ENCODE assay signal across 21 cellular contexts in the genomic region with DNA sequence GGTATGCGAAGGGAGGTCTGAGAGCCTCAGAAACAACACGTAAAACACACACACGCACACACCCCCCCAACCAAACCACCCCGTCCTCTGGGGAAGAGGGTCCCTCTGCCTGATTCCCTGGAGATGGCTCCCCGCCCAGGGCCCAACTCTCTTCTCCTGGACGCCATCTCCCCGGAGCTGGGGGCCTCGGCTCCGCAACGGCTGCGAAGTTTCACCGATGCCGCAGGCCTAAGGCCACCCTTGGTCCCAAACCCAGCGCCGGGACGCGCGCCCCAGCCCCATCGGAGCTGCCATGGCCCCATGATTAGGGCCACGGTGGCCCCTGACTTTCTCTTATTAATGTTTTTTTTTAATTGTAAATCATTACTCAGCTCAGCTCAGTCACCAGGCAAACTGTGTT.
DNase-seq lines count a peak whose midpoint lies in the region; ATAC-seq, FAIRE-seq and TF ChIP-seq lines count a peak whose summit lies in the region.
"Had no signal": no experiment of that assay in that cellular context is flagged by ENCODE, and none has a peak within 500 bp of the region (broad histone marks: within the 10 kb centered on the region; RNA-seq: fewer than 3 reads in every experiment).

No MANE protein-coding gene starts in this region.

- H3K27ac ChIP-seq in HUES48 (ENCODE audit: low read depth, low read length) = no peak overlapping the region
- no peak overlapping the region for H3K27ac ChIP-seq in endothelial cell of umbilical vein (ENCODE audit: insufficient read depth, low read depth, low read length)
- no peak overlapping the region for H3K27ac ChIP-seq in Karpas-422 (ENCODE audit: low read length)
- H3K27ac ChIP-seq: RWPE1, uterus had no signal

- H3K4me1 Mint-ChIP-seq in naive B cell = peaks cover 0 to 14% (median 4%) of the 10 kb centered on the region in 3 donors
- H3K4me1 Mint-ChIP-seq in HFFc6 (ENCODE audit: low read depth) = no peaks in the 10 kb centered on the region
- H3K4me1 Mint-ChIP-seq: memory B cell had no signal

- no TSS peak for BruUV-seq in endothelial cell of umbilical vein (replicated peaks; lab: Mats Ljungman, UMichigan)

- TF ChIP-seq POLR2A in endothelial cell of umbilical vein (IDR thresholded peaks at IDR 0.05; ENCODE audit: low read depth, low read length) = no peak

- H4K20me1 ChIP-seq in endothelial cell of umbilical vein (replicated peaks; ENCODE audit: control insufficient read depth, extremely low read depth, insufficient read depth, low read length) = no peaks in the 10 kb centered on the region
- H4K20me1 ChIP-seq in Karpas-422 (ENCODE audit: insufficient read depth, low read depth, low read length) = no peaks in the 10 kb centered on the region

- H2AFZ ChIP-seq in endothelial cell of umbilical vein (ENCODE audit: low read depth, low read length) = no peak overlapping the region
- no peak overlapping the region for H2AFZ ChIP-seq in Karpas-422 (ENCODE audit: low read length)

- H3K9me3 ChIP-seq in HUES48 (ENCODE audit: control insufficient read depth, insufficient read depth, low read length) (no peaks in the 10 kb centered on the region), endothelial cell of umbilical vein (replicated peaks; ENCODE audit: control insufficient read depth, insufficient read depth, low read length) (no peaks in the 10 kb centered on the region), Karpas-422 (ENCODE audit: low read length) (no peaks in the 10 kb centered on the region)
- H3K9me3 ChIP-seq: uterus had no signal

- H3K79me2 ChIP-seq in endothelial cell of umbilical vein (ENCODE audit: control insufficient read depth, insufficient read depth, low read length) = no peaks in the 10 kb centered on the region
- H3K79me2 ChIP-seq in Karpas-422 (ENCODE audit: low read length) = no peaks in the 10 kb centered on the region

- peak; percentile 55 for DNase-seq in ELF-1 (ENCODE audit: low read depth, low spot score)
- DNase-seq in endothelial cell of umbilical vein (ENCODE audit: low read depth, low spot score) = no peak
- no peak for DNase-seq in naive B cell
- no peak for DNase-seq in GM19238 (ENCODE audit: insufficient read length, low spot score)
- no peak for DNase-seq in Karpas-422
- DNase-seq in NCI-H510A treated with DMSO at 0.1 percent for 48 hours (lab: John Stamatoyannopoulos, UW) = no peak
- DNase-seq in HFFc6 = no peak
- DNase-seq: activated CD4-positive, alpha-beta T cell treated with anti-CD3 and anti-CD28 coated beads, Interleukin-2, amount 10 ng/mL, durations not matched to agents 7 days and 5 days; activated effector memory CD4-positive, alpha-beta T cell treated with Interleukin-2 at 50 U/mL for 16 hours; DMS 273 treated with DMSO at 0.1 percent for 48 hours; GF-D8; NCI-H1694; NCI-H446 treated with DMSO at 0.1 percent for 48 hours; stimulated activated CD4-positive, alpha-beta T cell treated with anti-CD3 and anti-CD28 coated beads, Interleukin-4, amount 100 ng/mL, for 4 hours; uterus had no signal

- TF ChIP-seq CTCF in endothelial cell of umbilical vein (IDR thresholded peaks at IDR 0.05; ENCODE audit: extremely low read depth in 1 of 2, insufficient read depth in 1 of 2, low read depth in 1 of 2, low read length in 2 of 2) (no peak), HFFc6 (IDR thresholded peaks at IDR 0.05) (no peak)

- H3K27me3 ChIP-seq in HUES48 (ENCODE audit: control insufficient read depth, insufficient read depth, low read length) (peaks cover 90% of the 10 kb centered on the region), endothelial cell of umbilical vein (ENCODE audit: control insufficient read depth in 2 of 2, insufficient read depth in 2 of 2, low read length in 2 of 2) (peaks cover 32 to 48% of the 10 kb centered on the region in 2 experiments), Karpas-422 (ENCODE audit: low read length) (no peaks in the 10 kb centered on the region)

- H3K27me3 Mint-ChIP-seq in naive B cell (peaks cover 42 to 53% (median 51%) of the 10 kb centered on the region in 3 donors), HFFc6 (ENCODE audit: insufficient read depth) (peaks cover 34% of the 10 kb centered on the region)

- dilution Hi-C loops in endothelial cell of umbilical vein (cut with MboI; ENCODE audit: extremely low pct_ligation_motif_present, low sequenced_read_pairs) = no loop called here

- FAIRE-seq in endothelial cell of umbilical vein (lab: Jason Lieb, UNC) = no peak
- FAIRE-seq: GM12878, K562, kidney had no signal

- H3K4me3 ChIP-seq in HUES48 (ENCODE audit: low read depth, low read length) (peak overlapping the region; percentile 53), endothelial cell of umbilical vein (replicated peaks in 1 of 3; ENCODE audit: insufficient read depth in 1 of 3, low read depth in 1 of 3, low read length in 3 of 3) (no peak overlapping the region), Karpas-422 (ENCODE audit: low read length) (no peak overlapping the region)
- H3K4me3 ChIP-seq: GM12878, K562, uterus had no signal

- H3K27ac Mint-ChIP-seq in naive B cell = no peak overlapping the region
- H3K27ac Mint-ChIP-seq in HFFc6 = no peak overlapping the region
- H3K27ac Mint-ChIP-seq: activated CD4-positive, alpha-beta T cell treated with anti-CD3 and anti-CD28 coated beads, Interleukin-2, amount 10 ng/mL, durations not matched to agents 7 days and 5 days; memory B cell had no signal

- H3K4me2 ChIP-seq in endothelial cell of umbilical vein (ENCODE audit: insufficient read depth, low read length) = peak overlapping the region; percentile 2
- H3K4me2 ChIP-seq in Karpas-422 (ENCODE audit: low read depth, low read length, poor library complexity, severe bottlenecking) = no peak overlapping the region

- H3K4me1 ChIP-seq in HUES48 (ENCODE audit: control insufficient read depth, insufficient read depth, low read length) (peaks cover 33% of the 10 kb centered on the region), endothelial cell of umbilical vein (ENCODE audit: control insufficient read depth, extremely low read depth, insufficient read depth, low read length) (peaks cover 5% of the 10 kb centered on the region), Karpas-422 (ENCODE audit: low read length) (no peaks in the 10 kb centered on the region)
- H3K4me1 ChIP-seq: uterus had no signal

- H3K9me2 ChIP-seq in Karpas-422 (replicated peaks; ENCODE audit: insufficient read depth, low read length) = no peaks in the 10 kb centered on the region

- no peaks in the 10 kb centered on the region for H3K36me3 ChIP-seq in HUES48 (ENCODE audit: control insufficient read depth, insufficient read depth, low read length)
- H3K36me3 ChIP-seq in endothelial cell of umbilical vein (ENCODE audit: control insufficient read depth in 2 of 2, extremely low read depth in 1 of 2, insufficient read depth in 2 of 2, low read length in 2 of 2) = no peaks in the 10 kb centered on the region
- H3K36me3 ChIP-seq in Karpas-422 (ENCODE audit: insufficient read depth, low read length) = no peaks in the 10 kb centered on the region
- H3K36me3 ChIP-seq: uterus had no signal

- ATAC-seq in naive B cell (ENCODE audit: low read depth in 2 of 2) = peak in 1 of 2 donors; percentile 25
- ATAC-seq: GM12878, K562 had no signal

- peak overlapping the region in 7 of 8 donors; percentile 5 to 79 (median 47) for H3K4me3 Mint-ChIP-seq in naive B cell
- no peak overlapping the region for H3K4me3 Mint-ChIP-seq in HFFc6
- H3K4me3 Mint-ChIP-seq: activated CD4-positive, alpha-beta T cell treated with anti-CD3 and anti-CD28 coated beads, Interleukin-2, amount 10 ng/mL, durations not matched to agents 7 days and 5 days; memory B cell had no signal

- no peaks in the 10 kb centered on the region for H3K9me3 Mint-ChIP-seq in naive B cell
- H3K9me3 Mint-ChIP-seq in HFFc6 = no peaks in the 10 kb centered on the region
- H3K9me3 Mint-ChIP-seq: activated CD4-positive, alpha-beta T cell treated with anti-CD3 and anti-CD28 coated beads, Interleukin-2, amount 10 ng/mL, durations not matched to agents 7 days and 5 days; memory B cell had no signal

- POLR2A ChIA-PET in endothelial cell of umbilical vein (lab: Charles Lee) = interaction anchor here (0.9 kb wide), 1 partner anchor 277 kb away, joined by 3 read pairs; no protein-coding TSS in a partner anchor

- H3K9ac ChIP-seq in HUES48 (ENCODE audit: low read depth, low read length) = no peak overlapping the region
- H3K9ac ChIP-seq in endothelial cell of umbilical vein (replicated peaks; ENCODE audit: extremely low read depth, insufficient read depth, low read length) = no peak overlapping the region
- H3K9ac ChIP-seq in Karpas-422 (ENCODE audit: low read length) = no peak overlapping the region

- no peaks in the 10 kb centered on the region for H3K36me3 Mint-ChIP-seq in naive B cell
- H3K36me3 Mint-ChIP-seq in HFFc6 (ENCODE audit: low read depth) = no peaks in the 10 kb centered on the region
- H3K36me3 Mint-ChIP-seq: memory B cell had no signal

- H3K9me1 ChIP-seq in endothelial cell of umbilical vein (replicated peaks; ENCODE audit: control insufficient read depth, extremely low read depth, insufficient read depth, low read length) = no peaks in the 10 kb centered on the region

- CTCF ChIA-PET in endothelial cell of umbilical vein (lab: Charles Lee) = interaction anchor here (1.6 kb wide), 1 partner anchor 37 kb away, joined by 3 read pairs; no protein-coding TSS in a partner anchor

- intact Hi-C loops in endothelial cell of umbilical vein (cut with micrococcal nuclease) = no loop called here

TF ChIP-seq in endothelial cell of umbilical vein, 7 proteins besides CTCF, POLR2A, EP300 and RAD21:
- TF ChIP-seq POLR2AphosphoS5 (IDR thresholded peaks at IDR 0.05; ENCODE audit: insufficient read depth, low read depth, low read length) = no peak
- no peak for TF ChIP-seq GATA2 (IDR thresholded peaks at IDR 0.05; ENCODE audit: insufficient read depth, insufficient read length, low read depth, low read length)
- TF ChIP-seq EZH2 (IDR thresholded peaks at IDR 0.05; ENCODE audit: borderline replicate concordance, low read depth, low read length, severe bottlenecking) = no peak
- TF ChIP-seq FOS (IDR thresholded peaks at IDR 0.05; ENCODE audit: borderline replicate concordance, insufficient read depth, low read length) = no peak
- no peak for TF ChIP-seq JUN (IDR thresholded peaks at IDR 0.05; ENCODE audit: borderline replicate concordance, insufficient read depth, insufficient read length, low read depth)
- TF ChIP-seq, protein P1, sequence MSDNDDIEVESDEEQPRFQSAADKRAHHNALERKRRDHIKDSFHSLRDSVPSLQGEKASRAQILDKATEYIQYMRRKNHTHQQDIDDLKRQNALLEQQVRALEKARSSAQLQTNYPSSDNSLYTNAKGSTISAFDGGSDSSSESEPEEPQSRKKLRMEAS (IDR thresholded peaks at IDR 0.05; ENCODE audit: insufficient read depth, insufficient read length) = no peak
- TF ChIP-seq MYC (IDR thresholded peaks at IDR 0.05; ENCODE audit: low read depth, low read length) = no peak
